In genomic region chr20:46635514-46636091, GRCh38 we compare ENCODE assay signal across 36 cellular contexts. TPM values are rescaled to one million over a fixed set of nuclear protein-coding genes. Genes with fewer than 3 reads are reported as not detected.
DNase-seq lines count a peak whose midpoint lies in the region; ATAC-seq, FAIRE-seq and TF ChIP-seq lines count a peak whose summit lies in the region.
"Had no signal": no experiment of that assay in that cellular context is flagged by ENCODE, and none has a peak within 500 bp of the region (broad histone marks: within the 10 kb centered on the region; RNA-seq: fewer than 3 reads in every experiment).

No MANE protein-coding gene starts in this region.

- intact Hi-C loops in PC-9 (cut with micrococcal nuclease; ENCODE audit: unreplicated experiment): no loop called here

- TF ChIP-seq POLR2A in erythroblast (IDR thresholded peaks at IDR 0.05; ENCODE audit: low read length): no peak

- CTCF ChIA-PET in PC-9 (lab: Charles Lee): interaction anchor here (0.6 kb wide), 1 partner anchor 10 kb away, joined by 3 read pairs; no protein-coding TSS in a partner anchor

- no peak overlapping the region for H4K12ac ChIP-seq in trophoblast cell (ENCODE audit: low read depth, low read length)

- H3K79me1 ChIP-seq in trophoblast cell (ENCODE audit: low read length): peaks cover 24% of the 10 kb centered on the region

- peak overlapping the region; percentile 22 for H3K14ac ChIP-seq in trophoblast cell (ENCODE audit: low read length)

- H3K27ac ChIP-seq in PC-9 (no peak overlapping the region), trophoblast cell (ENCODE audit: low read depth, low read length) (peak overlapping the region; percentile 16), small intestine (ENCODE audit: low read depth in 1 of 2, low read length in 1 of 2) (no peak overlapping the region), SJCRH30 (no peak overlapping the region)
- H3K27ac ChIP-seq: coronary artery, lower lobe of right lung, psoas muscle, tibial nerve had no signal

- BruUV-seq in PC-9 (replicated peaks; lab: Mats Ljungman, UMichigan): no TSS peak

- no CpG with 5 or more reads among the region's 5 CpGs for WGBS in trophoblast cell (ENCODE audit: extremely low coverage, insufficient coverage, insufficient read length)
- 60 to 74% (median 63%) methylated on average over 5 of the region's 5 CpGs for WGBS in small intestine, 3 donors

- H3F3A ChIP-seq in PC-9 (ENCODE audit: insufficient read depth, low read depth): no peaks in the 10 kb centered on the region

- TF ChIP-seq CTCF in LNCaP clone FGC (IDR thresholded peaks at IDR 0.05; ENCODE audit: control insufficient read depth, extremely low read depth, insufficient read depth) (no peak), PC-9 (conservative IDR thresholded peaks at IDR 0.05) (no peak)

- H3K4me3 ChIP-seq in LNCaP clone FGC (ENCODE audit: low read depth, low read length): no peak overlapping the region
- H3K4me3 ChIP-seq in PC-9: no peak overlapping the region
- H3K4me3 ChIP-seq in trophoblast cell (ENCODE audit: low read depth, low read length): no peak overlapping the region
- no peak overlapping the region for H3K4me3 ChIP-seq in small intestine (ENCODE audit: low read depth in 1 of 2, low read length in 2 of 2)
- no peak overlapping the region for H3K4me3 ChIP-seq in SJCRH30
- H3K4me3 ChIP-seq: coronary artery, lower lobe of right lung, mucosa of descending colon, psoas muscle, tibial nerve had no signal

- peak overlapping the region; percentile 10 for H4K91ac ChIP-seq in trophoblast cell (ENCODE audit: low read depth, low read length)

- H3K4me1 ChIP-seq in PC-9 (replicated peaks; ENCODE audit: insufficient read depth) (peaks cover 25% of the 10 kb centered on the region), trophoblast cell (ENCODE audit: control insufficient read depth in 1 of 2, insufficient read depth in 2 of 2, low read length in 2 of 2) (peaks cover 38 to 46% of the 10 kb centered on the region in 2 experiments), small intestine (ENCODE audit: control insufficient read depth in 2 of 2, insufficient read depth in 1 of 2, low read depth in 1 of 2, low read length in 1 of 2) (no peaks in the 10 kb centered on the region), SJCRH30 (no peaks in the 10 kb centered on the region)
- H3K4me1 ChIP-seq: BE2C, lower lobe of right lung, psoas muscle had no signal

- DNase-seq in LNCaP clone FGC (ENCODE audit: low read depth) (peak; percentile 14), PC-9 (peak; percentile 43 to 80), erythroblast (lab: John Stamatoyannopoulos, UW) (peak; percentile 19), trophoblast cell (peak; percentile 83 to 87), small intestine (no peak), SJCRH30 (no peak)
- DNase-seq: activated CD4-positive, alpha-beta T cell treated with anti-CD3 and anti-CD28 coated beads, Interleukin-2, amount 10 ng/mL, durations not matched to agents 24 days and 14 days; activated gamma-delta T cell; activated naive CD8-positive, alpha-beta T cell treated with anti-CD3 and anti-CD28 coated beads, Interleukin-2, amount 10 ng/mL, durations not matched to agents 7 days and 5 days; activated T-cell treated with anti-CD3 and anti-CD28 coated beads, Interleukin-2, amount 50 U/mL, for 4 hours; aorta; BE2C; CD8-positive, alpha-beta memory T cell; effector memory CD4-positive, alpha-beta T cell; H7; Kasumi-1; lower lobe of right lung; mucosa of descending colon; natural killer cell; NCI-H1105; NCI-H187 treated with DMSO at 0.1 percent for 48 hours; NCI-H2227 treated with DMSO at 0.1 percent for 48 hours; NCI-H526 treated with DMSO at 0.1 percent for 48 hours; NK-92 treated with Interleukin-12 subunit alpha and Interleukin-12 subunit beta, amount 100 ng/mL, for 24 hours; occipital lobe; psoas muscle; SHP77; stimulated activated CD4-positive, alpha-beta T cell treated with anti-CD3 and anti-CD28 coated beads, Interleukin-15, amount 100 ng/mL, for 24 hours; stimulated activated CD4-positive, alpha-beta T cell treated with anti-CD3 and anti-CD28 coated beads, Interleukin-4, amount 100 ng/mL, for 4 hours had no signal

- H3K36me3 ChIP-seq in PC-9 (ENCODE audit: low read depth) (no peaks in the 10 kb centered on the region), trophoblast cell (ENCODE audit: control insufficient read depth in 1 of 2, insufficient read depth in 2 of 2, low read length in 2 of 2) (no peaks in the 10 kb centered on the region), small intestine (ENCODE audit: control insufficient read depth in 2 of 2, insufficient read depth in 2 of 2, low read length in 2 of 2) (no peaks in the 10 kb centered on the region), SJCRH30 (no peaks in the 10 kb centered on the region)
- H3K36me3 ChIP-seq: BE2C, lower lobe of right lung, tibial nerve had no signal

- no peak overlapping the region for H2AK5ac ChIP-seq in trophoblast cell (ENCODE audit: low read length)

- H2BK5ac ChIP-seq in trophoblast cell (ENCODE audit: low read depth, low read length, poor library complexity): peak overlapping the region; percentile 16

- H3K27me3 ChIP-seq in PC-9 (ENCODE audit: insufficient read depth, low read depth) (no peaks in the 10 kb centered on the region), trophoblast cell (ENCODE audit: insufficient read depth, low read length) (no peaks in the 10 kb centered on the region), small intestine (ENCODE audit: control insufficient read depth in 2 of 2, insufficient read depth in 2 of 2, low read length in 2 of 2) (no peaks in the 10 kb centered on the region), SJCRH30 (no peaks in the 10 kb centered on the region; the same call in 1 of the 2 replicates)
- H3K27me3 ChIP-seq: BE2C, tibial nerve had no signal

- POLR2A ChIA-PET in PC-9 (lab: Charles Lee; ENCODE audit: unreplicated experiment): interaction anchor here (0.5 kb wide), 1 partner anchor 62 kb away, joined by 3 read pairs; no protein-coding TSS in a partner anchor

- H3K4ac ChIP-seq in trophoblast cell (ENCODE audit: low read depth, low read length): no peak overlapping the region

- H3K4me2 ChIP-seq in PC-9: peak overlapping the region; percentile 38
- no peak overlapping the region for H3K4me2 ChIP-seq in trophoblast cell (ENCODE audit: low read length)

- no peaks in the 10 kb centered on the region for H4K20me1 ChIP-seq in PC-9 (ENCODE audit: insufficient read depth)

- H4K8ac ChIP-seq in trophoblast cell (ENCODE audit: low read depth, low read length): no peak overlapping the region

- H3K79me2 ChIP-seq in PC-9 (ENCODE audit: low read depth) (no peaks in the 10 kb centered on the region), trophoblast cell (ENCODE audit: control insufficient read depth, insufficient read depth, low read length, poor library complexity) (no peaks in the 10 kb centered on the region)

- ATAC-seq in HG02884 (IDR thresholded peaks at IDR 0.05; ENCODE audit: unreplicated experiment) (no peak), HG02973 (IDR thresholded peaks at IDR 0.05; ENCODE audit: unreplicated experiment) (no peak)
- ATAC-seq: activated T-cell treated with anti-CD3 and anti-CD28 coated beads, Interleukin-2, amount 50 U/mL, for 4 hours; lower lobe of right lung; mucosa of descending colon; natural killer cell; psoas muscle; WTC11 had no signal

- FAIRE-seq in small intestine (lab: Jason Lieb, UNC): no peak
- FAIRE-seq: frontal cortex, GM12892 had no signal

- no peak overlapping the region for H2BK120ac ChIP-seq in trophoblast cell (ENCODE audit: insufficient read depth, low read length, poor library complexity)

- no peaks in the 10 kb centered on the region for H3K9me2 ChIP-seq in PC-9 (ENCODE audit: insufficient read depth)

- H3K9ac ChIP-seq in trophoblast cell (ENCODE audit: low read length): no peak overlapping the region

- H2AFZ ChIP-seq in PC-9: no peak overlapping the region
- H2AFZ ChIP-seq in trophoblast cell (ENCODE audit: insufficient read depth, low read length, poor library complexity): no peak overlapping the region

- no peak overlapping the region for H2BK12ac ChIP-seq in trophoblast cell (ENCODE audit: low read length)

- H3K18ac ChIP-seq in trophoblast cell (ENCODE audit: low read length): no peak overlapping the region

- no peak overlapping the region for H3K23ac ChIP-seq in trophoblast cell (ENCODE audit: low read length)

- 0 out of 2 replicates have a peak, but pooled peaks cover 5% of the 10 kb centered on the region for H3K9me3 ChIP-seq in PC-9 (ENCODE audit: insufficient read depth, low read depth)
- H3K9me3 ChIP-seq in trophoblast cell (ENCODE audit: insufficient read depth, low read depth, low read length): no peaks in the 10 kb centered on the region
- H3K9me3 ChIP-seq in small intestine (ENCODE audit: control insufficient read depth, low read depth): no peaks in the 10 kb centered on the region
- H3K9me3 ChIP-seq in SJCRH30 (replicated peaks): no peaks in the 10 kb centered on the region
- H3K9me3 ChIP-seq: BE2C, lower lobe of right lung, mucosa of descending colon, psoas muscle had no signal

RNA-seq across cellular contexts. Expression of gene SLC13A3, which starts 15.7 kb away (rescaled TPM):
- 6.0 and 9.1 TPM in 2 replicates for total RNA-seq in PC-9 (2021)
- 2.9 and 3.4 TPM in 2 replicates for polyA plus RNA-seq in trophoblast cell (2013)
- under 1 TPM in 2 of 3 donors, not detected in 1; 0.39 to 0.54 TPM for polyA plus RNA-seq in small intestine
- not detected in 2 replicates for total RNA-seq in SJCRH30 (2014; rRNA removed; shearing (Covaris generic))
- total RNA-seq: activated CD4-positive, alpha-beta T cell treated with anti-CD3 and anti-CD28 coated beads, Interleukin-2, amount 10 ng/mL, durations not matched to agents 24 days and 14 days had no signal
- polyA plus RNA-seq: CD8-positive, alpha-beta memory T cell had no signal

RNA-seq across cellular contexts. Expression of gene TP53RK, which starts 53.6 kb away (rescaled TPM):
- total RNA-seq in PC-9 (2021): 9.9 and 10.4 TPM in 2 replicates
- polyA plus RNA-seq in trophoblast cell (2013): 11.1 and 11.8 TPM in 2 replicates
- polyA plus RNA-seq in small intestine: 10 to 100 TPM in 1 of 3 donors, 1 to 10 TPM in 2; 9.4 to 10.8 (median 9.6) TPM
- 41.5 and 45.4 TPM in 2 replicates for total RNA-seq in SJCRH30 (2014; rRNA removed; shearing (Covaris generic))

Comparison
In these comparisons a context has a peak if more than half of its experiments do, and no peak if none do; other contexts are left out.
1. DNase-seq: peak in LNCaP clone FGC (single experiment), PC-9 (2 of 2), erythroblast (2 of 2) and trophoblast cell (2 of 2); none in small intestine (single experiment) and SJCRH30 (0 of 2).